In the genomic region with DNA sequence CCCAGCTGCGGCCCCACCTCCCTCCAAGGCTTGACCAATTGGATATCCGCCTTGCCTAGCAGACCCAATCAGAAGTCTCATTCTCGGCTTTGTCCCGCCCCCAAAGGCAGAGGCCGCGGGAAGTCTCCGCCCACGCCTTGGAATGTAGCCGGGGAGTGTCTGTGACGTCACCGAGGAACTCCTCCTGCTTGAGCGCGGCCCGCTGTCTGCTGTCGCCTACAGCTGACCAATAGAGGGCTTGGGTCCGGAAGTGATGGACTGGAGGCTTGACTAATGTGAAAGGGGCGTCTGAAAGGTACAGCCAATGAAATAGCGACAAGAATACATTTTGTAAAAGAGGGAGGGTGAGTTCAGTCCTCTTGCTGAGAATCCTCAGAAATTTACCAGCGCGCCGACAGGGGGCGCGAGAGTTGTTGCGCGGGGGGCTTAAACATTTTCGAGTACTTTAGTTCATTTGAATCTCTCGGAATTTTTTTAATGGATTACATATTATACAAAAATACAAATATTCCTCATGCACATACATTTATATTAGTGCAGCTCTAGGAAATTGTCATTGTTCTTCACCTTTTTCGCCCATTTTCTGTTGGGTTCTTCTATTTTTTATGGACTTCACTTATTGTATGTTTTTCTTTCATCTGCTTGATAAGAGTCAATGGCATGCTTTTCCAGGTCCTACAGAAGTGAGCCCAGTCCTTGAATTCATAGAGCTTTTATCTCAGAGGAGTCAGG, we compare ENCODE assay signal across 8 cellular contexts. TPM values are rescaled to one million over a fixed set of nuclear protein-coding genes. Genes with fewer than 3 reads are reported as not detected.
DNase-seq lines count a peak whose midpoint lies in the region; ATAC-seq, FAIRE-seq and TF ChIP-seq lines count a peak whose summit lies in the region.

No MANE protein-coding gene starts in this region.

- H3K4me3 Mint-ChIP-seq in activated CD4-positive, alpha-beta T cell treated with anti-CD3 and anti-CD28 coated beads for 36 hours, result peak overlapping the region; percentile 82

- H3K9me3 Mint-ChIP-seq in activated CD4-positive, alpha-beta T cell treated with anti-CD3 and anti-CD28 coated beads for 36 hours (ENCODE audit: low read depth), result no peaks in the 10 kb centered on the region

- peak overlapping the region; percentile 71 for H3K4me3 ChIP-seq in kidney epithelial cell (ENCODE audit: low read depth, low read length)

- ATAC-seq in HG03442 (IDR thresholded peaks at IDR 0.05; ENCODE audit: unreplicated experiment), result peak; percentile 96
- ATAC-seq in activated CD4-positive, alpha-beta T cell treated with anti-CD3 and anti-CD28 coated beads for 36 hours, result peak; percentile 96

- CTCF ChIA-PET in activated CD4-positive, alpha-beta T cell treated with anti-CD3 and anti-CD28 coated beads for 36 hours (lab: Charles Lee), result interaction anchor here (0.5 to 12.1 kb wide), 21 partner anchors 9 to 766 kb away, joined by 3 to 247 read pairs (median 4); no protein-coding TSS in a partner anchor

- peak; percentile 91 for TF ChIP-seq CTCF in kidney epithelial cell (IDR thresholded peaks at IDR 0.05; ENCODE audit: insufficient read depth, low read length, poor library complexity, severe bottlenecking)

- peak; percentile 96 for FAIRE-seq in GM19239 (lab: Jason Lieb, UNC)

- H3K4me1 Mint-ChIP-seq in activated CD4-positive, alpha-beta T cell treated with anti-CD3 and anti-CD28 coated beads for 36 hours, result peaks cover 24% of the 10 kb centered on the region

- no peaks in the 10 kb centered on the region for H3K27me3 ChIP-seq in kidney epithelial cell (ENCODE audit: control insufficient read depth, insufficient read depth, low read length)

- POLR2A ChIA-PET in activated CD4-positive, alpha-beta T cell treated with anti-CD3 and anti-CD28 coated beads for 36 hours (lab: Charles Lee), result interaction anchor here (0.7 kb wide), 1 partner anchor 354 kb away, joined by 3 read pairs; no protein-coding TSS in a partner anchor

- H3K27me3 Mint-ChIP-seq in activated CD4-positive, alpha-beta T cell treated with anti-CD3 and anti-CD28 coated beads for 36 hours, result no peaks in the 10 kb centered on the region

- H3K27ac Mint-ChIP-seq in activated CD4-positive, alpha-beta T cell treated with anti-CD3 and anti-CD28 coated beads for 36 hours, result peak overlapping the region; percentile 92

- DNase-seq in Ammon's horn (ENCODE audit: low spot score) (peak; percentile 100), GM19239 (ENCODE audit: insufficient read length, low spot score) (peak; percentile 62), NCI-H510A (lab: John Stamatoyannopoulos, UW) (peak; percentile 87), kidney epithelial cell (ENCODE audit: low read depth) (peak; percentile 97)
- DNase-seq in activated CD4-positive, alpha-beta T cell treated with anti-CD3 and anti-CD28 coated beads for 36 hours, result peak; percentile 98
- peak; percentile 97 for DNase-seq in stimulated activated CD4-positive, alpha-beta T cell treated with anti-CD3 and anti-CD28 coated beads, Interleukin-15, amount 100 ng/mL, for 24 hours

- H3K36me3 Mint-ChIP-seq in activated CD4-positive, alpha-beta T cell treated with anti-CD3 and anti-CD28 coated beads for 36 hours (ENCODE audit: low read depth), result peaks cover 4% of the 10 kb centered on the region

- no peaks in the 10 kb centered on the region for H3K36me3 ChIP-seq in kidney epithelial cell (ENCODE audit: control insufficient read depth, insufficient read depth, low read length)

- intact Hi-C loops in activated CD4-positive, alpha-beta T cell treated with anti-CD3 and anti-CD28 coated beads for 36 hours (cut with DNase I, micrococcal nuclease), result loop anchor here (1.0 to 5.0 kb wide), 3 partner anchors 67 to 750 kb away; a partner anchor contains a TSS

- H3K27ac ChIP-seq in cingulate gyrus (ENCODE audit: low read depth, low read length), result peak overlapping the region; percentile 91

RNA-seq across cellular contexts. Expression of a gene that starts 0.4 kb away (rescaled TPM):
- total RNA-seq in activated CD4-positive, alpha-beta T cell treated with anti-CD3 and anti-CD28 coated beads for 36 hours, result 10 to 100 TPM; 24.4 to 28.7 TPM
- total RNA-seq in kidney epithelial cell, result 28.2 and 30.9 TPM in 2 replicates

Comparison
In these comparisons a context has a peak if more than half of its experiments do, and no peak if none do; other contexts are left out.
1. Peak in every context shown above with its lines: DNase-seq, ATAC-seq, H3K4me3 ChIP-seq and H3K27ac ChIP-seq.